ENCODE assay signal across 8 cellular contexts in genomic region chr5:31854625-31855526, GRCh38.
DNase-seq lines count a peak whose midpoint lies in the region; ATAC-seq and TF ChIP-seq lines count a peak whose summit lies in the region.

No MANE protein-coding gene starts in this region.

- DNase-seq in HK-2 (ENCODE audit: unreplicated experiment) (peak; percentile 17), activated B cell treated with CpG ODN at 0.5 μM for 24 hours (no peak), endodermal cell (peak; percentile 90), lung (ENCODE audit: low spot score) (peak; percentile 51), superior temporal gyrus (ENCODE audit: extremely low spot score) (peak; percentile 69)

- H3K9ac ChIP-seq in endodermal cell (ENCODE audit: extremely low read depth, low read length, poor library complexity, severe bottlenecking), result peak overlapping the region; percentile 77

- peaks cover 38% of the 10 kb centered on the region for H3K27me3 Mint-ChIP-seq in activated B cell treated with CpG ODN at 0.5 μM for 24 hours
- peaks cover 4% of the 10 kb centered on the region for H3K27me3 Mint-ChIP-seq in endodermal cell (ENCODE audit: insufficient read depth)

- no peaks in the 10 kb centered on the region for H3K27me3 ChIP-seq in endodermal cell (ENCODE audit: control insufficient read depth, insufficient read depth, low read length, poor library complexity, severe bottlenecking)
- no peaks in the 10 kb centered on the region for H3K27me3 ChIP-seq in lung (ENCODE audit: control insufficient read depth, insufficient read depth)

- POLR2A ChIA-PET in activated B cell treated with CpG ODN at 0.5 μM for 24 hours (lab: Charles Lee), result no interaction called here

- intact Hi-C loops in activated B cell treated with CpG ODN at 0.5 μM for 24 hours (cut with micrococcal nuclease), result no loop called here

- 0 to 1% methylated on average over 22 to 51 of the region's 54 CpGs for WGBS in endodermal cell (ENCODE audit: insufficient coverage in 1 of 2, insufficient read length in 1 of 2), 2 experiments
- WGBS in lung, 2 donors, result 1% methylated on average over 54 of the region's 54 CpGs

- H3K27ac ChIP-seq in endodermal cell (ENCODE audit: low read depth, low read length) (no peak overlapping the region), lung (ENCODE audit: low read depth in 1 of 2, low read length in 1 of 2) (peak overlapping the region; percentile 66 to 83)

- H3K4me1 Mint-ChIP-seq in activated B cell treated with CpG ODN at 0.5 μM for 24 hours (peaks cover 14% of the 10 kb centered on the region), endodermal cell (peaks cover 25% of the 10 kb centered on the region)

- peaks cover 4% of the 10 kb centered on the region for H3K36me3 ChIP-seq in endodermal cell (ENCODE audit: control insufficient read depth, insufficient read depth, low read length)
- no peaks in the 10 kb centered on the region for H3K36me3 ChIP-seq in lung (ENCODE audit: control insufficient read depth in 2 of 2, insufficient read depth in 2 of 2, low read length in 2 of 2)

- H3K4me3 ChIP-seq in endodermal cell (ENCODE audit: low read length) (peak overlapping the region; percentile 93), lung (peak overlapping the region; percentile 65)

- H3K36me3 Mint-ChIP-seq in activated B cell treated with CpG ODN at 0.5 μM for 24 hours (ENCODE audit: low read depth), result no peaks in the 10 kb centered on the region
- H3K36me3 Mint-ChIP-seq in endodermal cell (ENCODE audit: low read depth), result peaks cover 26% of the 10 kb centered on the region

- H3K9me3 ChIP-seq in endodermal cell (ENCODE audit: control insufficient read depth, low read length) (peaks cover 28% of the 10 kb centered on the region), lung (ENCODE audit: control insufficient read depth in 2 of 2, insufficient read depth in 1 of 2, low read length in 1 of 2) (peaks cover 0 to 4% of the 10 kb centered on the region in 2 donors)

- H3K4me3 Mint-ChIP-seq in activated B cell treated with CpG ODN at 0.5 μM for 24 hours (peak overlapping the region; percentile 21), endodermal cell (peak overlapping the region; percentile 77)

- no peaks in the 10 kb centered on the region for H3K4me1 ChIP-seq in endodermal cell (ENCODE audit: control insufficient read depth, insufficient read depth, low read length)
- H3K4me1 ChIP-seq in lung (ENCODE audit: control insufficient read depth in 2 of 2, insufficient read depth in 2 of 2, low read length in 2 of 2), result peaks cover 4 to 9% of the 10 kb centered on the region in 2 donors

- H3K27ac Mint-ChIP-seq in activated B cell treated with CpG ODN at 0.5 μM for 24 hours (no peak overlapping the region), endodermal cell (peak overlapping the region; percentile 97)

- H3K9me3 Mint-ChIP-seq in activated B cell treated with CpG ODN at 0.5 μM for 24 hours, result peaks cover 14% of the 10 kb centered on the region
- peaks cover 27% of the 10 kb centered on the region for H3K9me3 Mint-ChIP-seq in endodermal cell

- ATAC-seq in activated B cell treated with CpG ODN at 0.5 μM for 24 hours (ENCODE audit: low read depth), result no peak
- peak; percentile 78 for ATAC-seq in lung (ENCODE audit: insufficient read depth, low FRiP score)
- no peak for ATAC-seq in HG03108 (IDR thresholded peaks at IDR 0.05; ENCODE audit: unreplicated experiment)
- no peak for ATAC-seq in HG03469 (IDR thresholded peaks at IDR 0.05; ENCODE audit: unreplicated experiment)
- no peak for ATAC-seq in GM18519 (IDR thresholded peaks at IDR 0.05; ENCODE audit: low FRiP score, unreplicated experiment)

- CTCF ChIA-PET in activated B cell treated with CpG ODN at 0.5 μM for 24 hours (lab: Charles Lee), result no interaction called here

- TF ChIP-seq CTCF in activated B cell treated with CpG ODN at 0.5 μM for 24 hours (IDR thresholded peaks at IDR 0.05) (no peak), endodermal cell (conservative IDR thresholded peaks at IDR 0.05) (peak; percentile 53), lung (IDR thresholded peaks at IDR 0.05; ENCODE audit: control extremely low read depth, extremely low read depth) (no peak)
